ENCODE assay signal across 8 cellular contexts in the genomic region with DNA sequence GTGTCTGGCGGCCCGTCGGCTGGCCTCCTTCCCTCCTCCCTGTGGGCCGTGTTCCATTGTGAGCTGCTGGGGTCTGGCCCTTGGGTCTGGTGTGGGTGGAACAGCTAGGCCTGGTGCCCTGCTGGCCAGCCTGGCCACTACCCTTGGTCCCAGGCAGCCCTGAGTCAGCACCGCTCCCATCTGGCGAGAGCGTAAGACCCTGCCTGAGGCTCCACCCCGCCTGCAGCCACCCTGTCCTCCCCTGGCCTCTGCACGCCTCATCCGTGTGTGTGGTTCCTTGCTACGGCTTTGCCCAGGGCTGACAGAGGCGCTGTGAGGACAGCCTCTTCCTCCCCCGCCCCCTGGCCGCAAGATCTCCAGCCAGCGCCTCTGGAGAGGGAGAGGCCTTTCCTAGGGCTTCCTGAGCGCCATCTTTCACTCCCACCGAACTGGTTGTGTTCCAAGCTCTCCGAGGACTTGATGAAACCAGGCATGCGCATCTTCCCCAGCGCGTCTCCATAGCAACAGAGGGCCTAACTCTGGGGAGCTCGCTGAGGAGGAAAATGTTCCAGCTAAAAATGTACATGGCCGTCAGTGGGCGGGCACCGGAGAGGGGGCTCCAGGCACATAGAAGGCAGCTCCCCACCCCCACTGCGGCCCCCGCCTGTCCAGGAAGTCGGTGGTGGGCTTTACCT.
DNase-seq lines count a peak whose midpoint lies in the region; ATAC-seq and TF ChIP-seq lines count a peak whose summit lies in the region.

No MANE protein-coding gene starts in this region.

- peaks cover 9% of the 10 kb centered on the region for H3K36me3 Mint-ChIP-seq in mesothelial cell of epicardium

- H3K4me1 ChIP-seq in colonic mucosa (peaks cover 38% of the 10 kb centered on the region), transverse colon (peaks cover 52 to 77% (median 67%) of the 10 kb centered on the region in 4 donors)

- no peak overlapping the region for H3K4me3 ChIP-seq in colonic mucosa
- no peak overlapping the region for H3K4me3 ChIP-seq in transverse colon

- no peaks in the 10 kb centered on the region for H3K9me3 Mint-ChIP-seq in mesothelial cell of epicardium

- in situ Hi-C loops in transverse colon (cut with MboI; ENCODE audit: low pct_ligation_motif_present in 1 of 4, low pct_unique_long_range_greater_than_20kb in 1 of 4, low sequenced_read_pairs in 3 of 4) = no loop called here

- TF ChIP-seq EP300 in transverse colon (IDR thresholded peaks at IDR 0.05; ENCODE audit: low read depth) = no peak

- WGBS in transverse colon (ENCODE audit: low coverage in 1 of 2), 2 donors = 74 to 76% methylated on average over 3 to 28 of the region's 28 CpGs

- peaks cover 47% of the 10 kb centered on the region for H3K4me1 Mint-ChIP-seq in mesothelial cell of epicardium

- no peaks in the 10 kb centered on the region for H3K9me3 ChIP-seq in colonic mucosa
- no peaks in the 10 kb centered on the region for H3K9me3 ChIP-seq in transverse colon

- intact Hi-C loops in colonic mucosa (cut with DNase I) = no loop called here
- intact Hi-C loops in transverse colon (cut with DNase I; ENCODE audit: low total_unique reads) = no loop called here

- H3K9ac ChIP-seq in colonic mucosa (ENCODE audit: low read depth in 2 of 2, low read length in 2 of 2) = peak overlapping the region in 1 of 2 donors; percentile 8

- peak; percentile 98 for DNase-seq in Daoy (ENCODE audit: low read depth)
- DNase-seq in NCI-H524 (lab: John Stamatoyannopoulos, UW) = peak; percentile 92 to 95
- peak; percentile 57 for DNase-seq in colonic mucosa
- no peak for DNase-seq in mesothelial cell of epicardium (ENCODE audit: low spot score in 2 of 2, unreplicated experiment in 2 of 2)
- peak; percentile 63 for DNase-seq in transverse colon
- DNase-seq in KG1 (lab: John Stamatoyannopoulos, UW) = no peak
- DNase-seq in stimulated activated CD4-positive, alpha-beta T cell treated with anti-CD3 and anti-CD28 coated beads, Interleukin-4, amount 100 ng/mL, for 24 hours = no peak

- TF ChIP-seq POLR2A in transverse colon (IDR thresholded peaks at IDR 0.05) = no peak

- no peaks in the 10 kb centered on the region for H3K27me3 Mint-ChIP-seq in mesothelial cell of epicardium (ENCODE audit: low read depth)

- H3K36me3 ChIP-seq in colonic mucosa = no peaks in the 10 kb centered on the region
- H3K36me3 ChIP-seq in transverse colon = no peaks in the 10 kb centered on the region

- peak overlapping the region; percentile 84 for H3K27ac Mint-ChIP-seq in mesothelial cell of epicardium

- H3K27ac ChIP-seq in colonic mucosa (peak overlapping the region; percentile 67), transverse colon (peak overlapping the region; percentile 87 to 92 (median 90))

- ATAC-seq in HG03342 (IDR thresholded peaks at IDR 0.05; ENCODE audit: unreplicated experiment) = no peak

- H3K27me3 ChIP-seq in colonic mucosa (no peaks in the 10 kb centered on the region), transverse colon (no peaks in the 10 kb centered on the region)

- no peak overlapping the region for H3K4me3 Mint-ChIP-seq in mesothelial cell of epicardium

- TF ChIP-seq CTCF in colonic mucosa (IDR thresholded peaks at IDR 0.05) (no peak), mesothelial cell of epicardium (IDR thresholded peaks at IDR 0.05; ENCODE audit: unreplicated experiment) (no peak), transverse colon (IDR thresholded peaks at IDR 0.05) (peak in 1 of 5 experiments; percentile 49)

Comparison
In these comparisons a context has a peak if more than half of its experiments do, and no peak if none do; other contexts are left out.
1. DNase-seq: peak in Daoy (single experiment), NCI-H524 (2 of 2), colonic mucosa (single experiment) and transverse colon (single experiment); none in mesothelial cell of epicardium (0 of 2), KG1 (single experiment) and stimulated activated CD4-positive, alpha-beta T cell treated with anti-CD3 and anti-CD28 coated beads, Interleukin-4, amount 100 ng/mL, for 24 hours (single experiment).